Comparison of ENCODE assay signal across 19 cellular contexts in genomic region chr7:151801291-151801690, GRCh38.
DNase-seq lines count a peak whose midpoint lies in the region; ATAC-seq and TF ChIP-seq lines count a peak whose summit lies in the region.
"Had no signal": no experiment of that assay in that cellular context is flagged by ENCODE, and none has a peak within 500 bp of the region (broad histone marks: within the 10 kb centered on the region; RNA-seq: fewer than 3 reads in every experiment).

No MANE protein-coding gene starts in this region.

- H3K36me3 ChIP-seq in heart right ventricle (no peaks in the 10 kb centered on the region), right lobe of liver (no peaks in the 10 kb centered on the region)

- no peak overlapping the region for H3K27ac Mint-ChIP-seq in chondrocyte (ENCODE audit: unreplicated experiment)
- peak overlapping the region; percentile 58 for H3K27ac Mint-ChIP-seq in stimulated activated effector memory CD8-positive, alpha-beta T cell treated with anti-CD3 and anti-CD28 coated beads, Interleukin-12 subunit alpha, Interleukin-12 subunit beta, amount 100 ng/mL, for 72 hours
- no peak overlapping the region for H3K27ac Mint-ChIP-seq in effector memory CD8-positive, alpha-beta T cell
- H3K27ac Mint-ChIP-seq: CD4-positive, alpha-beta memory T cell; GM23338; HFFc6 had no signal

- peaks cover 6% of the 10 kb centered on the region for H3K9me3 Mint-ChIP-seq in chondrocyte (ENCODE audit: low read depth)
- no peaks in the 10 kb centered on the region for H3K9me3 Mint-ChIP-seq in stimulated activated effector memory CD8-positive, alpha-beta T cell treated with anti-CD3 and anti-CD28 coated beads, Interleukin-12 subunit alpha, Interleukin-12 subunit beta, amount 100 ng/mL, for 72 hours
- H3K9me3 Mint-ChIP-seq in effector memory CD8-positive, alpha-beta T cell: no peaks in the 10 kb centered on the region
- H3K9me3 Mint-ChIP-seq: CD4-positive, alpha-beta memory T cell; GM23338; HFFc6 had no signal

- H3K4me3 ChIP-seq in heart right ventricle: no peak overlapping the region
- H3K4me3 ChIP-seq in right lobe of liver: no peak overlapping the region
- H3K4me3 ChIP-seq: A549, GM23338 had no signal

- no peak overlapping the region for H3K27ac ChIP-seq in heart right ventricle
- H3K27ac ChIP-seq in right lobe of liver: peak overlapping the region; percentile 85 to 98 (median 94)
- H3K27ac ChIP-seq: 22Rv1, C4-2B had no signal

- DNase-seq in Right ventricle myocardium superior (peak; percentile 18), heart right ventricle (no peak), chondrocyte (ENCODE audit: low spot score) (peak; percentile 38), right lobe of liver (peak in 2 of 3 donors; percentile 9 to 50), KG1 (lab: John Stamatoyannopoulos, UW) (no peak), GM19240 (ENCODE audit: insufficient read length, low spot score) (no peak)
- no peak for DNase-seq in stimulated activated effector memory CD8-positive, alpha-beta T cell treated with anti-CD3 and anti-CD28 coated beads, Interleukin-12 subunit alpha, Interleukin-12 subunit beta, amount 100 ng/mL, for 72 hours (ENCODE audit: low spot score in 2 of 2)
- no peak for DNase-seq in effector memory CD8-positive, alpha-beta T cell
- DNase-seq: AML-193; CD4-positive, alpha-beta memory T cell; DMS153; DMS79; GDM1; HFFc6 had no signal

- peaks cover 31% of the 10 kb centered on the region for H3K27me3 Mint-ChIP-seq in chondrocyte (ENCODE audit: low read depth)
- no peaks in the 10 kb centered on the region for H3K27me3 Mint-ChIP-seq in effector memory CD8-positive, alpha-beta T cell
- H3K27me3 Mint-ChIP-seq: CD4-positive, alpha-beta memory T cell had no signal

- intact Hi-C loops in Right ventricle myocardium superior (cut with DNase I) (no loop called here), heart right ventricle (cut with DNase I) (no loop called here), right lobe of liver (cut with DNase I) (no loop called here)

- no peak overlapping the region for H3K4me3 Mint-ChIP-seq in chondrocyte (ENCODE audit: unreplicated experiment)
- H3K4me3 Mint-ChIP-seq in stimulated activated effector memory CD8-positive, alpha-beta T cell treated with anti-CD3 and anti-CD28 coated beads, Interleukin-12 subunit alpha, Interleukin-12 subunit beta, amount 100 ng/mL, for 72 hours: no peak overlapping the region
- no peak overlapping the region for H3K4me3 Mint-ChIP-seq in effector memory CD8-positive, alpha-beta T cell
- H3K4me3 Mint-ChIP-seq: CD4-positive, alpha-beta memory T cell; GM23338; HFFc6 had no signal

- H3K4me1 ChIP-seq in heart right ventricle (peaks cover 0 to 26% (median 4%) of the 10 kb centered on the region in 9 donors), right lobe of liver (peaks cover 0 to 62% (median 18%) of the 10 kb centered on the region in 4 donors)

- 97% methylated on average over 5 of the region's 5 CpGs for WGBS in heart right ventricle, 2 donors
- WGBS in right lobe of liver (ENCODE audit: insufficient coverage, low coverage, low lambda C conversion rate, missing lambda C conversion rate): 92% methylated on average over 3 of the region's 5 CpGs

- peaks cover 3% of the 10 kb centered on the region for H3K36me3 Mint-ChIP-seq in chondrocyte (ENCODE audit: low read depth)
- H3K36me3 Mint-ChIP-seq in stimulated activated effector memory CD8-positive, alpha-beta T cell treated with anti-CD3 and anti-CD28 coated beads, Interleukin-12 subunit alpha, Interleukin-12 subunit beta, amount 100 ng/mL, for 72 hours: no peaks in the 10 kb centered on the region
- H3K36me3 Mint-ChIP-seq in effector memory CD8-positive, alpha-beta T cell (ENCODE audit: insufficient read depth): no peaks in the 10 kb centered on the region

- H3K27me3 ChIP-seq in heart right ventricle (no peaks in the 10 kb centered on the region), right lobe of liver (no peaks in the 10 kb centered on the region)

- TF ChIP-seq CTCF in heart right ventricle (IDR thresholded peaks at IDR 0.05) (no peak), chondrocyte (IDR thresholded peaks at IDR 0.05) (no peak), right lobe of liver (IDR thresholded peaks at IDR 0.05) (no peak)

- TF ChIP-seq POLR2A in right lobe of liver (IDR thresholded peaks at IDR 0.05): no peak

- peaks cover 1% of the 10 kb centered on the region for H3K4me1 Mint-ChIP-seq in chondrocyte (ENCODE audit: low read depth)
- peaks cover 22% of the 10 kb centered on the region for H3K4me1 Mint-ChIP-seq in stimulated activated effector memory CD8-positive, alpha-beta T cell treated with anti-CD3 and anti-CD28 coated beads, Interleukin-12 subunit alpha, Interleukin-12 subunit beta, amount 100 ng/mL, for 72 hours
- H3K4me1 Mint-ChIP-seq in effector memory CD8-positive, alpha-beta T cell (ENCODE audit: low read depth in 2 of 2): peaks cover 12 to 15% of the 10 kb centered on the region in 2 donors
- H3K4me1 Mint-ChIP-seq: GM23338 had no signal

- H3K9me3 ChIP-seq in heart right ventricle: no peaks in the 10 kb centered on the region
- H3K9me3 ChIP-seq in right lobe of liver: no peaks in the 10 kb centered on the region

- ATAC-seq in Right ventricle myocardium superior (ENCODE audit: poor library complexity): no peak
- no peak for ATAC-seq in heart right ventricle
- no peak for ATAC-seq in right lobe of liver
- no peak for ATAC-seq in stimulated activated effector memory CD8-positive, alpha-beta T cell treated with anti-CD3 and anti-CD28 coated beads, Interleukin-12 subunit alpha, Interleukin-12 subunit beta, amount 100 ng/mL, for 72 hours
- ATAC-seq in effector memory CD8-positive, alpha-beta T cell (replicated peaks): no peak
- ATAC-seq: A549, GM23338, HCT116 had no signal

Comparison
In these comparisons a context has a peak if more than half of its experiments do, and no peak if none do; other contexts are left out.
1. DNase-seq: peak in Right ventricle myocardium superior (single experiment), chondrocyte (single experiment) and right lobe of liver (2 of 3); none in heart right ventricle (0 of 2), stimulated activated effector memory CD8-positive, alpha-beta T cell treated with anti-CD3 and anti-CD28 coated beads, Interleukin-12 subunit alpha, Interleukin-12 subunit beta, amount 100 ng/mL, for 72 hours (0 of 2), KG1 (single experiment), effector memory CD8-positive, alpha-beta T cell (0 of 3) and GM19240 (single experiment).
2. H3K27ac ChIP-seq: peak in right lobe of liver (3 of 3); none in heart right ventricle (0 of 10).